8 cellular contexts compared by ENCODE assay signal in the genomic region with DNA sequence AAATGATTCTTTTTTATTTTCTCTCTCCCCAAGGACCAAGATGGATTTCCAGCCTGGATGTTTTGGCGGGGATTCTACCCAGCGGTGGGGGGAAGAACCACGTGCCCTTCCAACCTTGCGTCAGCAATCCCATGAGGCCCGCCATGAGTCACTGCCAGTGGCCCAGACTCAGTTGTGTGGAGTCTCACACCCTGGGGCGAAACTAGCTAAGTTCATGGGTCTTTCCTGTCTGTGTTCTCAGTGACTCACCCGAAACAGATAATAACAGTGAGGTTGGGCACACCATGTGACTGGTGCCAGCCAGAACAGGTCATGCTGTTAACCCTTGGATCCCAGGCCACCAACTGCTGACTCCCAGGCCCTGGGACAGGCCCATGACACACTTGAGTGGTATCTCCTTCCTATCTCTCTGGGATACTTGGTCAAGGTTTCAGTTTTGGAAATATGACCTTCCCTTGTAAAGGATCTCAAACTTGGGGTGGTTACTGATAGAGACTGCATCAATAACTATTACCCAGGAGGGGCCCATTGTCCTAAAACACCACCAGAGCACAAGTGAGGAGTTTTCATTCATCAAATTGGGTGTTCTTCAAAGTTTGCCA.
DNase-seq lines count a peak whose midpoint lies in the region; ATAC-seq and TF ChIP-seq lines count a peak whose summit lies in the region.

No MANE protein-coding gene starts in this region.

- no peaks in the 10 kb centered on the region for H3K27me3 ChIP-seq in CD8-positive, alpha-beta T cell (ENCODE audit: insufficient read depth, low read length)

- no peaks in the 10 kb centered on the region for H3K36me3 Mint-ChIP-seq in CD8-positive, alpha-beta T cell

- H3K36me3 ChIP-seq in CD8-positive, alpha-beta T cell (ENCODE audit: insufficient read depth, low read length): no peaks in the 10 kb centered on the region

- H3K4me3 Mint-ChIP-seq in CD8-positive, alpha-beta T cell: no peak overlapping the region

- H3K27ac ChIP-seq in CD8-positive, alpha-beta T cell (ENCODE audit: low read depth, low read length): no peak overlapping the region

- no peaks in the 10 kb centered on the region for H3K9me3 Mint-ChIP-seq in CD8-positive, alpha-beta T cell

- CTCF ChIA-PET in CD8-positive, alpha-beta T cell (lab: Charles Lee): interaction anchor here (1.1 kb wide), 1 partner anchor 10 kb away, joined by 3 read pairs; no protein-coding TSS in a partner anchor

- ATAC-seq in CD8-positive, alpha-beta T cell: peak; percentile 77
- peak; percentile 88 for ATAC-seq in GM21528 (IDR thresholded peaks at IDR 0.05; ENCODE audit: low FRiP score, unreplicated experiment)

- H3K27me3 Mint-ChIP-seq in CD8-positive, alpha-beta T cell (ENCODE audit: low read depth): peaks cover 2% of the 10 kb centered on the region

- peak overlapping the region; percentile 64 for H3K27ac Mint-ChIP-seq in CD8-positive, alpha-beta T cell

- intact Hi-C loops in CD8-positive, alpha-beta T cell (cut with DNase I, micrococcal nuclease): loop anchor here in 1 of 2 experiments (1.0 kb wide), 1 partner anchor 98 kb away; the partner anchor contains the start of gene DUSP10

- no peak for TF ChIP-seq CTCF in CD8-positive, alpha-beta T cell (IDR thresholded peaks at IDR 0.05)
- TF ChIP-seq CTCF in foreskin fibroblast (IDR thresholded peaks at IDR 0.05; ENCODE audit: low read depth, low read length): no peak

- peaks cover 5% of the 10 kb centered on the region for H3K4me1 ChIP-seq in CD8-positive, alpha-beta T cell (ENCODE audit: insufficient read depth, low read length)

- peak; percentile 34 to 83 (median 53) for DNase-seq in CD8-positive, alpha-beta T cell
- peak; percentile 99 for DNase-seq in LHCN-M2 (ENCODE audit: low read depth)
- DNase-seq in activated T-cell treated with anti-CD3 and anti-CD28 coated beads for 1 hour (ENCODE audit: low read depth): peak; percentile 16
- peak; percentile 79 for DNase-seq in foreskin fibroblast
- DNase-seq in stimulated activated CD4-positive, alpha-beta T cell treated with anti-CD3 and anti-CD28 coated beads, Interleukin-2, amount 100 ng/mL, for 24 hours: peak; percentile 79 to 81
- DNase-seq in NCI-H187 treated with DMSO at 0.1 percent for 48 hours (lab: John Stamatoyannopoulos, UW): no peak
- no peak for DNase-seq in NCI-H510A (lab: John Stamatoyannopoulos, UW)

- H3K4me1 Mint-ChIP-seq in CD8-positive, alpha-beta T cell (ENCODE audit: low read depth): peaks cover 22% of the 10 kb centered on the region

- no peaks in the 10 kb centered on the region for H3K9me3 ChIP-seq in CD8-positive, alpha-beta T cell (ENCODE audit: low read length)

- POLR2A ChIA-PET in CD8-positive, alpha-beta T cell (lab: Charles Lee): no interaction called here

- no peak overlapping the region for H3K4me3 ChIP-seq in CD8-positive, alpha-beta T cell (ENCODE audit: low read depth, low read length)
- no peak overlapping the region for H3K4me3 ChIP-seq in foreskin fibroblast (ENCODE audit: low read depth in 1 of 2, low read length in 2 of 2)

Comparison
In these comparisons a context has a peak if more than half of its experiments do, and no peak if none do; other contexts are left out.
1. DNase-seq: peak in CD8-positive, alpha-beta T cell (7 of 7), LHCN-M2 (single experiment), activated T-cell treated with anti-CD3 and anti-CD28 coated beads for 1 hour (single experiment), foreskin fibroblast (2 of 2) and stimulated activated CD4-positive, alpha-beta T cell treated with anti-CD3 and anti-CD28 coated beads, Interleukin-2, amount 100 ng/mL, for 24 hours (2 of 2); none in NCI-H187 treated with DMSO at 0.1 percent for 48 hours (single experiment) and NCI-H510A (single experiment).